ENCODE assay signal across 18 cellular contexts in genomic region chr2:26162963-26163362, GRCh38.
"Had no signal": no experiment of that assay in that cellular context is flagged by ENCODE, and none has a peak within 500 bp of the region (broad histone marks: within the 10 kb centered on the region; RNA-seq: fewer than 3 reads in every experiment).

No MANE protein-coding gene starts in this region.

- H3K4me3 Mint-ChIP-seq: IgD-negative memory B cell, T-cell had no signal

- H3K27ac ChIP-seq: HL-60 had no signal

- H3K9me3 ChIP-seq: SK-N-SH had no signal

- ATAC-seq: T-cell had no signal

- DNase-seq: KBM-7, NCI-H1092, NCI-H1105 treated with DMSO at 0.1 percent for 48 hours, NCI-H1417 treated with DMSO at 0.1 percent for 48 hours, NCI-H187, NCI-H2029 treated with DMSO at 0.1 percent for 48 hours, NCI-H2171 treated with DMSO at 0.1 percent for 48 hours, NCI-H345, NCI-H446 treated with DMSO at 0.1 percent for 48 hours, NCI-H526, Right ventricle myocardium superior, RPMI8226, SIG-M5, SK-N-SH, SW 1271, T-cell had no signal

- H3K36me3 Mint-ChIP-seq: IgD-negative memory B cell, T-cell had no signal

- H3K9me3 Mint-ChIP-seq: IgD-negative memory B cell, T-cell had no signal

- H3K27ac Mint-ChIP-seq: IgD-negative memory B cell, T-cell had no signal

- H3K9ac ChIP-seq: SK-N-SH had no signal

- H3K4me1 Mint-ChIP-seq: IgD-negative memory B cell, T-cell had no signal
